15 cellular contexts compared by ENCODE assay signal in the genomic region with DNA sequence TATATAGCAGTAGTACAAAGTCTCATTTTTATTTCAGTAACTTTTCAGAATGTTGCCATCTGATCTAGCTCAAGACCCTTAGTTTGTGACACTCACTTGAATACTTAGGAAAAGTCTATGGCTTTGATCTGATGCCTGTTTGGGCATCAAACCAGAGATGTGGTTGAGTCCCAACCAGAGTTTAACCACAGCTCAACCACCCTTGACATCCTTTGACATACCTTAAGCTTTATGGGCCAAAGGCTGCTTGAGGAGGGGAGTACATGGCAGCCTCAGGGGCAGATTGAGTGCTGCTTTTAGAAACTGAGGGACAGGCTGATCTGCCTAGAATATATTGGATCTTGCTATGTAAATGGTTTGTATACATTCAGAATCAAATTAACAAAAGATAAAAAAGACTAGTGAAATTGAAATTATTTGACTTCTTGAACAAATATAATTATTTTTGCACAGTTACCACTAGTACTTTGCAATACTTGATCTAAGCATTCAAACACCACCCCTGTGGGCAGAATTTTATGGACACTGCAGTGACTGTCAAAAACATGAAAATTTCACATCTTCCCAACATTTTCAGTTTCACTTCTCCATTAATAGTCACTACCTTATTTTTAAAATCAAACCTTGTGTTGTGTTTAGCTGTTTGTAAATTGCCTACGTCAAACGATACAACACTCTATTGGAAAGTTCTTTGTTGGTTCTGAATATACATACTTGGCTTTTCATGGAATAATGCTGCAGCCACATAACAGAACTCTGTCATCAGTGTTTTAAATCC.
DNase-seq lines count a peak whose midpoint lies in the region; ATAC-seq, FAIRE-seq and TF ChIP-seq lines count a peak whose summit lies in the region.
"Had no signal": no experiment of that assay in that cellular context is flagged by ENCODE, and none has a peak within 500 bp of the region (broad histone marks: within the 10 kb centered on the region; RNA-seq: fewer than 3 reads in every experiment).

No MANE protein-coding gene starts in this region.

- H3K27ac Mint-ChIP-seq in CD14-positive monocyte = peak overlapping the region; percentile 73 to 85 (median 81)
- H3K27ac Mint-ChIP-seq: activated naive CD4-positive, alpha-beta T cell treated with anti-CD3 and anti-CD28 coated beads, Interleukin-2, amount 50 U/mL, for 24 hours had no signal

- ATAC-seq in GM21381 (IDR thresholded peaks at IDR 0.05; ENCODE audit: unreplicated experiment) = peak; percentile 59
- ATAC-seq in HG03280 (IDR thresholded peaks at IDR 0.05; ENCODE audit: unreplicated experiment) = no peak

- H3K9ac ChIP-seq in Loucy (ENCODE audit: low read depth, low read length, poor library complexity, severe bottlenecking) = no peak overlapping the region

- in situ Hi-C loops in astrocyte of the spinal cord (cut with HindIII; ENCODE audit: low sequenced_read_pairs) (no loop called here), GM13977 (cut with MboI; ENCODE audit: low pct_unique_long_range_greater_than_20kb, low sequenced_read_pairs, unreplicated experiment) (no loop called here)

- H4K20me1 ChIP-seq in Loucy (ENCODE audit: insufficient read depth, low read length, poor library complexity, severe bottlenecking) = peaks cover 5% of the 10 kb centered on the region

- H3K27ac ChIP-seq in small intestine (ENCODE audit: low read depth in 1 of 2, low read length in 1 of 2) = no peak overlapping the region
- H3K27ac ChIP-seq in right atrium auricular region = no peak overlapping the region

- H3K9me3 Mint-ChIP-seq in CD14-positive monocyte = no peaks in the 10 kb centered on the region
- H3K9me3 Mint-ChIP-seq: activated naive CD4-positive, alpha-beta T cell treated with anti-CD3 and anti-CD28 coated beads, Interleukin-2, amount 50 U/mL, for 24 hours had no signal

- 88 to 99% (median 90%) methylated on average over 2 of the region's 2 CpGs for WGBS in small intestine, 3 donors

- TF ChIP-seq CTCF in CD14-positive monocyte (IDR thresholded peaks at IDR 0.05) (no peak), Loucy (conservative IDR thresholded peaks at IDR 0.05; ENCODE audit: low read length) (no peak), astrocyte of the spinal cord (IDR thresholded peaks at IDR 0.05; ENCODE audit: low read depth, low read length) (no peak), GM13977 (IDR thresholded peaks at IDR 0.05; ENCODE audit: extremely low read depth, insufficient read depth, missing control alignments) (no peak), right atrium auricular region (IDR thresholded peaks at IDR 0.05) (no peak)

- H3K36me3 ChIP-seq in Loucy (ENCODE audit: insufficient read depth, low read length) (no peaks in the 10 kb centered on the region), small intestine (ENCODE audit: control insufficient read depth in 2 of 2, insufficient read depth in 2 of 2, low read length in 2 of 2) (no peaks in the 10 kb centered on the region), right atrium auricular region (no peaks in the 10 kb centered on the region)

- peak overlapping the region in 1 of 2 donors; percentile 41 for H3K4me3 Mint-ChIP-seq in CD14-positive monocyte
- H3K4me3 Mint-ChIP-seq: activated naive CD4-positive, alpha-beta T cell treated with anti-CD3 and anti-CD28 coated beads, Interleukin-2, amount 50 U/mL, for 24 hours had no signal

- H3K9me2 ChIP-seq in Loucy (replicated peaks; ENCODE audit: low read depth, low read length) = no peaks in the 10 kb centered on the region

- H3K27me3 Mint-ChIP-seq in CD14-positive monocyte (ENCODE audit: low read depth in 3 of 3) = no peaks in the 10 kb centered on the region

- H3K9me3 ChIP-seq in Loucy (ENCODE audit: insufficient read depth, low read depth, low read length) (no peaks in the 10 kb centered on the region), small intestine (ENCODE audit: control insufficient read depth, low read depth) (no peaks in the 10 kb centered on the region), right atrium auricular region (no peaks in the 10 kb centered on the region)

- H3F3A ChIP-seq in Loucy (ENCODE audit: low read depth) = no peaks in the 10 kb centered on the region; the same call in 1 of the 2 replicates

- H3K27me3 ChIP-seq in Loucy (ENCODE audit: insufficient read depth, low read length, poor library complexity, severe bottlenecking) = no peaks in the 10 kb centered on the region
- H3K27me3 ChIP-seq in small intestine (ENCODE audit: control insufficient read depth in 2 of 2, insufficient read depth in 2 of 2, low read length in 2 of 2) = no peaks in the 10 kb centered on the region
- H3K27me3 ChIP-seq in right atrium auricular region = no peaks in the 10 kb centered on the region

- FAIRE-seq in small intestine (lab: Jason Lieb, UNC) = no peak
- FAIRE-seq: endothelial cell of umbilical vein, keratinocyte had no signal

- H3K4me1 ChIP-seq in Loucy (ENCODE audit: insufficient read depth, low read length, poor library complexity, severe bottlenecking) (peaks cover 40% of the 10 kb centered on the region), small intestine (ENCODE audit: control insufficient read depth in 2 of 2, insufficient read depth in 1 of 2, low read depth in 1 of 2, low read length in 1 of 2) (no peaks in the 10 kb centered on the region), right atrium auricular region (no peaks in the 10 kb centered on the region)

- H3K36me3 Mint-ChIP-seq in CD14-positive monocyte = peaks cover 0 to 2% of the 10 kb centered on the region in 2 donors
- H3K36me3 Mint-ChIP-seq: activated naive CD4-positive, alpha-beta T cell treated with anti-CD3 and anti-CD28 coated beads, Interleukin-2, amount 50 U/mL, for 24 hours had no signal

- DNase-seq in CD14-positive monocyte (ENCODE audit: low spot score) = no peak
- DNase-seq in astrocyte of the spinal cord (ENCODE audit: low read depth, low spot score) = peak; percentile 12
- DNase-seq in small intestine = no peak
- DNase-seq in GM13977 (ENCODE audit: low spot score) = no peak
- no peak for DNase-seq in right atrium auricular region (ENCODE audit: low spot score)
- DNase-seq: DMS153, HCEC 1CT, IMR-90, NCI-H2029 treated with DMSO at 0.1 percent for 48 hours had no signal

- peaks cover 18% of the 10 kb centered on the region for H3K4me1 Mint-ChIP-seq in CD14-positive monocyte

- no peak overlapping the region for H2AFZ ChIP-seq in Loucy (ENCODE audit: low read length)

- H3K4me2 ChIP-seq in Loucy (ENCODE audit: low read depth, low read length, poor library complexity, severe bottlenecking) = peak overlapping the region; percentile 17

- H3K4me3 ChIP-seq in Loucy (ENCODE audit: low read length, poor library complexity, severe bottlenecking) (no peak overlapping the region), astrocyte of the spinal cord (ENCODE audit: low read depth, low read length) (no peak overlapping the region), small intestine (ENCODE audit: low read depth in 1 of 2, low read length in 2 of 2) (no peak overlapping the region), right atrium auricular region (no peak overlapping the region)

- H3K79me2 ChIP-seq in Loucy (ENCODE audit: insufficient read depth, low read length) = no peaks in the 10 kb centered on the region

- intact Hi-C loops in CD14-positive monocyte (cut with micrococcal nuclease) = no loop called here
